In genomic region chr9:90641090-90641489, GRCh38 we compare ENCODE assay signal across 21 cellular contexts. TPM values are rescaled to one million over a fixed set of nuclear protein-coding genes. Genes with fewer than 3 reads are reported as not detected.
"Had no signal": no experiment of that assay in that cellular context is flagged by ENCODE, and none has a peak within 500 bp of the region (broad histone marks: within the 10 kb centered on the region; RNA-seq: fewer than 3 reads in every experiment).

No MANE protein-coding gene starts in this region.

- H3K4me3 ChIP-seq: coronary artery, heart left ventricle, SJSA1, suprapubic skin, upper lobe of left lung had no signal

- H3K4me3 Mint-ChIP-seq: activated naive CD4-positive, alpha-beta T cell treated with anti-CD3 and anti-CD28 coated beads for 36 hours had no signal

- H3K4me1 Mint-ChIP-seq: activated T-helper 17 cell treated with anti-CD3 and anti-CD28 coated beads, Interleukin-2, amount 50 U/mL, for 72 hours had no signal

- H3K4me1 ChIP-seq: SJSA1 had no signal

- H3K27ac ChIP-seq: coronary artery, heart left ventricle, SJSA1, skin epidermis, suprapubic skin, upper lobe of left lung had no signal

- H3K36me3 ChIP-seq: heart left ventricle, SJSA1, suprapubic skin, upper lobe of left lung had no signal

- H3K27ac Mint-ChIP-seq: activated naive CD4-positive, alpha-beta T cell treated with anti-CD3 and anti-CD28 coated beads for 36 hours; activated T-helper 17 cell treated with anti-CD3 and anti-CD28 coated beads, Interleukin-2, amount 50 U/mL, for 72 hours; immature natural killer cell had no signal

- H3K9me3 Mint-ChIP-seq: activated naive CD4-positive, alpha-beta T cell treated with anti-CD3 and anti-CD28 coated beads for 36 hours; activated T-helper 17 cell treated with anti-CD3 and anti-CD28 coated beads, Interleukin-2, amount 50 U/mL, for 72 hours had no signal

- H3K36me3 Mint-ChIP-seq: immature natural killer cell had no signal

- H3K9me3 ChIP-seq: heart left ventricle, SJSA1, suprapubic skin, upper lobe of left lung had no signal

- ATAC-seq: activated CD4-positive, CD25-positive, alpha-beta regulatory T cell treated with anti-CD3 and anti-CD28 coated beads, Interleukin-2, amount 50 U/mL, for 24 hours; activated T-helper 17 cell treated with anti-CD3 and anti-CD28 coated beads, Interleukin-2, amount 50 U/mL, for 72 hours; heart left ventricle had no signal

- DNase-seq: activated CD4-positive, alpha-beta T cell treated with anti-CD3 and anti-CD28 coated beads, Interleukin-2, amount 50 U/mL, for 1 hour; activated naive CD4-positive, alpha-beta T cell treated with anti-CD3 and anti-CD28 coated beads for 36 hours; activated T-cell treated with anti-CD3 and anti-CD28 coated beads for 4 hours; effector CD4-positive, alpha-beta T cell; foreskin fibroblast; heart left ventricle; immature natural killer cell; posterior cingulate gyrus; stimulated activated CD4-positive, alpha-beta T cell treated with anti-CD3 and anti-CD28 coated beads, Interleukin-15, amount 100 ng/mL, for 24 hours; stimulated activated CD4-positive, alpha-beta T cell treated with anti-CD3 and anti-CD28 coated beads, Interleukin-4, amount 100 ng/mL, for 4 hours; stimulated activated CD8-positive, alpha-beta memory T cell treated with anti-CD3 and anti-CD28 coated beads, Interleukin-4, amount 100 ng/mL, for 48 hours; stimulated activated naive CD4-positive, alpha-beta T cell treated with Interleukin-2 at 50 U/mL for 16 hours; T-helper 2 cell; upper lobe of left lung had no signal

RNA-seq across cellular contexts. Expression of gene DIRAS2, which starts 1.5 kb away (rescaled TPM):
- total RNA-seq: activated CD8-positive, alpha-beta memory T cell treated with anti-CD3 and anti-CD28 coated beads for 36 hours; activated naive CD4-positive, alpha-beta T cell treated with anti-CD3 and anti-CD28 coated beads for 36 hours; activated T-helper 17 cell treated with anti-CD3 and anti-CD28 coated beads, Interleukin-2, amount 50 U/mL, for 72 hours; SJSA1 had no signal
- polyA plus RNA-seq: heart left ventricle, immature natural killer cell had no signal
